Comparison of ENCODE assay signal across 8 cellular contexts in genomic region chr2:169109502-169110409, GRCh38. TPM values are rescaled to one million over a fixed set of nuclear protein-coding genes. Genes with fewer than 3 reads are reported as not detected.
DNase-seq lines count a peak whose midpoint lies in the region; ATAC-seq, FAIRE-seq and TF ChIP-seq lines count a peak whose summit lies in the region.

No MANE protein-coding gene starts in this region.

- POLR2A ChIA-PET in naive thymus-derived CD8-positive, alpha-beta T cell (lab: Charles Lee): interaction anchor here (1.2 kb wide), 1 partner anchor 32 kb away, joined by 4 read pairs; no protein-coding TSS in a partner anchor

- H3K9me3 Mint-ChIP-seq in naive thymus-derived CD8-positive, alpha-beta T cell: no peaks in the 10 kb centered on the region
- H3K9me3 Mint-ChIP-seq in stimulated activated effector memory CD8-positive, alpha-beta T cell treated with anti-CD3 and anti-CD28 coated beads, Interleukin-12 subunit alpha, Interleukin-12 subunit beta, amount 100 ng/mL, for 72 hours: no peaks in the 10 kb centered on the region

- H3K27ac ChIP-seq in HL-60 (replicated peaks): no peak overlapping the region

- in situ Hi-C loops in ACHN (cut with HindIII; ENCODE audit: low pct_ligation_motif_present, low pct_unique_long_range_greater_than_20kb, low sequenced_read_pairs): no loop called here

- peaks cover 27 to 52% (median 48%) of the 10 kb centered on the region in 4 donors for H3K4me1 Mint-ChIP-seq in naive thymus-derived CD8-positive, alpha-beta T cell
- peaks cover 45% of the 10 kb centered on the region for H3K4me1 Mint-ChIP-seq in stimulated activated effector memory CD8-positive, alpha-beta T cell treated with anti-CD3 and anti-CD28 coated beads, Interleukin-12 subunit alpha, Interleukin-12 subunit beta, amount 100 ng/mL, for 72 hours

- H3K9me3 ChIP-seq in NT2/D1 (ENCODE audit: insufficient read depth, low read length): no peaks in the 10 kb centered on the region

- H3K36me3 Mint-ChIP-seq in naive thymus-derived CD8-positive, alpha-beta T cell: no peaks in the 10 kb centered on the region
- H3K36me3 Mint-ChIP-seq in stimulated activated effector memory CD8-positive, alpha-beta T cell treated with anti-CD3 and anti-CD28 coated beads, Interleukin-12 subunit alpha, Interleukin-12 subunit beta, amount 100 ng/mL, for 72 hours: no peaks in the 10 kb centered on the region

- H3K9ac ChIP-seq in NT2/D1 (ENCODE audit: insufficient read length, low read depth): no peak overlapping the region

- no peaks in the 10 kb centered on the region for H3K4me1 ChIP-seq in NT2/D1 (ENCODE audit: insufficient read depth, insufficient read length)

- peak; percentile 73 for DNase-seq in ACHN
- peak; percentile 29 for DNase-seq in GM18507 (ENCODE audit: extremely low spot score, insufficient read length, low read depth)
- DNase-seq in HL-60 (ENCODE audit: low read depth in 1 of 2, low spot score in 1 of 2): peak; percentile 56 to 80
- DNase-seq in NT2/D1 (ENCODE audit: low read depth, low spot score): peak; percentile 85
- DNase-seq in activated T-cell treated with anti-CD3 and anti-CD28 coated beads for 48 hours (ENCODE audit: low read depth): peak; percentile 53
- peak; percentile 62 for DNase-seq in fibroblast of gingiva (ENCODE audit: low read depth)
- peak; percentile 47 to 86 (median 68) for DNase-seq in naive thymus-derived CD8-positive, alpha-beta T cell
- DNase-seq in stimulated activated effector memory CD8-positive, alpha-beta T cell treated with anti-CD3 and anti-CD28 coated beads, Interleukin-12 subunit alpha, Interleukin-12 subunit beta, amount 100 ng/mL, for 72 hours (ENCODE audit: low spot score in 2 of 2): peak; percentile 63 to 79

- no peak overlapping the region for H3K4me3 ChIP-seq in HL-60 (replicated peaks; ENCODE audit: insufficient read depth, low read length)
- H3K4me3 ChIP-seq in NT2/D1 (ENCODE audit: insufficient read length, low read depth): no peak overlapping the region

- peak overlapping the region in 1 of 10 donors; percentile 30 for H3K4me3 Mint-ChIP-seq in naive thymus-derived CD8-positive, alpha-beta T cell
- H3K4me3 Mint-ChIP-seq in stimulated activated effector memory CD8-positive, alpha-beta T cell treated with anti-CD3 and anti-CD28 coated beads, Interleukin-12 subunit alpha, Interleukin-12 subunit beta, amount 100 ng/mL, for 72 hours: no peak overlapping the region

- H3K27me3 Mint-ChIP-seq in naive thymus-derived CD8-positive, alpha-beta T cell: peaks cover 0 to 5% (median 3%) of the 10 kb centered on the region in 5 donors

- no peaks in the 10 kb centered on the region for H3K36me3 ChIP-seq in NT2/D1 (ENCODE audit: insufficient read depth, insufficient read length, low read length)

- H3K27ac Mint-ChIP-seq in naive thymus-derived CD8-positive, alpha-beta T cell: peak overlapping the region in 3 of 10 donors; percentile 17 to 68 (median 54)
- H3K27ac Mint-ChIP-seq in stimulated activated effector memory CD8-positive, alpha-beta T cell treated with anti-CD3 and anti-CD28 coated beads, Interleukin-12 subunit alpha, Interleukin-12 subunit beta, amount 100 ng/mL, for 72 hours: no peak overlapping the region

- peak in 1 of 2 donors; percentile 45 for ATAC-seq in naive thymus-derived CD8-positive, alpha-beta T cell
- ATAC-seq in stimulated activated effector memory CD8-positive, alpha-beta T cell treated with anti-CD3 and anti-CD28 coated beads, Interleukin-12 subunit alpha, Interleukin-12 subunit beta, amount 100 ng/mL, for 72 hours: peak; percentile 37

- no peaks in the 10 kb centered on the region for H3K27me3 ChIP-seq in HL-60 (ENCODE audit: insufficient read depth, poor library complexity, severe bottlenecking)
- H3K27me3 ChIP-seq in NT2/D1 (ENCODE audit: insufficient read depth, insufficient read length): peaks cover 4% of the 10 kb centered on the region

- TF ChIP-seq CTCF in HL-60 (IDR thresholded peaks at IDR 0.05; ENCODE audit: insufficient read depth, low read length): peak; percentile 93

- peak; percentile 85 for FAIRE-seq in GM18507 (lab: Jason Lieb, UNC)

RNA-seq across cellular contexts. Expression of gene DHRS9, which starts 40.4 kb away (rescaled TPM):
- not detected for total RNA-seq in naive thymus-derived CD8-positive, alpha-beta T cell
- not detected for polyA plus RNA-seq in naive thymus-derived CD8-positive, alpha-beta T cell

Comparison
In these comparisons a context has a peak if more than half of its experiments do, and no peak if none do; other contexts are left out.
1. DNase-seq: peak in every context shown above with its lines; median percentile 85 in NT2/D1; 73 in ACHN; 71 in stimulated activated effector memory CD8-positive, alpha-beta T cell treated with anti-CD3 and anti-CD28 coated beads, Interleukin-12 subunit alpha, Interleukin-12 subunit beta, amount 100 ng/mL, for 72 hours; 68 in naive thymus-derived CD8-positive, alpha-beta T cell; 68 in HL-60; 62 in fibroblast of gingiva; 53 in activated T-cell treated with anti-CD3 and anti-CD28 coated beads for 48 hours; 29 in GM18507.